18 cellular contexts compared by ENCODE assay signal in genomic region chr3:23601020-23601822, GRCh38.
DNase-seq lines count a peak whose midpoint lies in the region; ATAC-seq and TF ChIP-seq lines count a peak whose summit lies in the region.
"Had no signal": no experiment of that assay in that cellular context is flagged by ENCODE, and none has a peak within 500 bp of the region (broad histone marks: within the 10 kb centered on the region; RNA-seq: fewer than 3 reads in every experiment).

No MANE protein-coding gene starts in this region.

- H3K9me3 ChIP-seq in hepatocyte (ENCODE audit: low read depth): no peaks in the 10 kb centered on the region
- H3K9me3 ChIP-seq: sigmoid colon had no signal

- no peaks in the 10 kb centered on the region for H4K20me1 ChIP-seq in hepatocyte (ENCODE audit: insufficient read depth, poor library complexity, severe bottlenecking)

- DNase-seq in NCI-H2029 (lab: John Stamatoyannopoulos, UW) (peak; percentile 16), NCI-H2029 treated with DMSO at 0.1 percent for 48 hours (lab: John Stamatoyannopoulos, UW) (no peak), astrocyte of the spinal cord (ENCODE audit: low read depth, low spot score) (peak; percentile 48), kidney glomerular epithelial cell (lab: John Stamatoyannopoulos, UW) (peak; percentile 21), hepatocyte (ENCODE audit: low spot score) (no peak), SKM-1 (lab: John Stamatoyannopoulos, UW; ENCODE audit: unreplicated experiment) (no peak)
- DNase-seq in activated CD4-positive, CD25-positive, alpha-beta regulatory T cell (lab: John Stamatoyannopoulos, UW): no peak
- DNase-seq: 8988T; activated B cell treated with CpG ODN at 0.5 μM for 24 hours; activated naive CD4-positive, alpha-beta T cell treated with Interleukin-2 at 50 U/mL for 16 hours; caudate nucleus; DMS 273 treated with DMSO at 0.1 percent for 48 hours; hippocampal formation; NCI-H2171; nephron progenitor cell; sigmoid colon; stimulated activated naive CD4-positive, alpha-beta T cell had no signal

- H3K27ac ChIP-seq in hepatocyte: no peak overlapping the region

- H3K4me1 ChIP-seq in hepatocyte (ENCODE audit: insufficient read depth): no peaks in the 10 kb centered on the region

- H3K79me2 ChIP-seq in hepatocyte: no peaks in the 10 kb centered on the region

- H3K4me3 ChIP-seq in astrocyte of the spinal cord (ENCODE audit: low read depth, low read length): no peak overlapping the region
- H3K4me3 ChIP-seq in hepatocyte: no peak overlapping the region
- H3K4me3 ChIP-seq: sigmoid colon had no signal

- no peak for ATAC-seq in HG03565 (IDR thresholded peaks at IDR 0.05; ENCODE audit: unreplicated experiment)

- no peaks in the 10 kb centered on the region for H3K9me2 ChIP-seq in hepatocyte (replicated peaks; ENCODE audit: insufficient read depth)

- no peaks in the 10 kb centered on the region for H3K27me3 ChIP-seq in hepatocyte
- H3K27me3 ChIP-seq: sigmoid colon had no signal

- WGBS in hepatocyte (ENCODE audit: low lambda C conversion rate, missing lambda C conversion rate): 78% methylated on average over 12 of the region's 12 CpGs

- H2AFZ ChIP-seq in hepatocyte: no peak overlapping the region

- no peaks in the 10 kb centered on the region for H3K36me3 ChIP-seq in hepatocyte (replicated peaks; ENCODE audit: insufficient read depth, low read depth)
- H3K36me3 ChIP-seq: sigmoid colon had no signal

- H3K4me2 ChIP-seq in hepatocyte: no peak overlapping the region

- TF ChIP-seq CTCF in astrocyte of the spinal cord (IDR thresholded peaks at IDR 0.05; ENCODE audit: low read depth, low read length) (no peak), hepatocyte (IDR thresholded peaks at IDR 0.05; ENCODE audit: poor library complexity) (no peak)

- in situ Hi-C loops in astrocyte of the spinal cord (cut with HindIII; ENCODE audit: low sequenced_read_pairs): no loop called here

Comparison
In these comparisons a context has a peak if more than half of its experiments do, and no peak if none do; other contexts are left out.
1. DNase-seq: peak in NCI-H2029 (single experiment), astrocyte of the spinal cord (single experiment) and kidney glomerular epithelial cell (single experiment); none in NCI-H2029 treated with DMSO at 0.1 percent for 48 hours (single experiment), activated CD4-positive, CD25-positive, alpha-beta regulatory T cell (0 of 4), hepatocyte (single experiment) and SKM-1 (single experiment).